Comparison of ENCODE assay signal across 1 cellular context in genomic region chr12:91053951-91054715, GRCh38.
TF ChIP-seq lines count a peak whose summit lies in the region.

No MANE protein-coding gene starts in this region.

TF ChIP-seq in HepG2, 621 proteins besides CTCF, POLR2A, EP300 and RAD21:
- TF ChIP-seq ZNF205 (CRISPR knock-in tag; IDR thresholded peaks at IDR 0.05) = no peak
- TF ChIP-seq SUZ12 (IDR thresholded peaks at IDR 0.05; ENCODE audit: low read depth, low read length) = no peak
- no peak for TF ChIP-seq POLR2AphosphoS2 (IDR thresholded peaks at IDR 0.05; ENCODE audit: low read depth, low read length)
- TF ChIP-seq GTF2F1 (IDR thresholded peaks at IDR 0.05; ENCODE audit: low read length) = no peak
TF ChIP-seq in HepG2: peak in this region for 0.
